ENCODE assay signal across 1 cellular context in the genomic region with DNA sequence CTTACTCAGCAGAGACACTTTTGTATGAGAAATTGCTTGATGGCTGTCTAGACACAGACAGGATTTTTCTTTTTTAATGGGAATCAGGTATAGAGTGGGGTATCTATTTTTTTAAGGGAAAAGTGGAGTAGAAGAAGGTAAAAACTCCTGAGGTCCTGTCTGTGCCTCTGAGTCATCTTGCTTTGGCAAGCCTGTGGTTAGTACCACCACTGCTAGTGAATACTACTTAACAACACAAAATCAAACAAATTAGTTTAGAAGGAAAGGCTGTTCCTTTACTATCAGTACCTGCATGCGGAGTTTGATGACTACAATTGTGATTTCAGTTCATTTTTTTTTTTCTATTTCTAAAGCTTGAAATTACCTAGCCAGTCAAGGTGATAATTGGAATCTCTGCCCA.
TF ChIP-seq lines count a peak whose summit lies in the region.

No MANE protein-coding gene starts in this region.

TF ChIP-seq in GM23338, 12 proteins besides CTCF, POLR2A, EP300 and RAD21:
- TF ChIP-seq ZNF331 (CRISPR knock-in tag; IDR thresholded peaks at IDR 0.05; ENCODE audit: low read depth) (no peak), CREB1 (CRISPR knock-in tag; IDR thresholded peaks at IDR 0.05; ENCODE audit: low read depth) (no peak), JUNB (IDR thresholded peaks at IDR 0.05; ENCODE audit: unreplicated experiment) (no peak)
- TF ChIP-seq, protein P1, sequence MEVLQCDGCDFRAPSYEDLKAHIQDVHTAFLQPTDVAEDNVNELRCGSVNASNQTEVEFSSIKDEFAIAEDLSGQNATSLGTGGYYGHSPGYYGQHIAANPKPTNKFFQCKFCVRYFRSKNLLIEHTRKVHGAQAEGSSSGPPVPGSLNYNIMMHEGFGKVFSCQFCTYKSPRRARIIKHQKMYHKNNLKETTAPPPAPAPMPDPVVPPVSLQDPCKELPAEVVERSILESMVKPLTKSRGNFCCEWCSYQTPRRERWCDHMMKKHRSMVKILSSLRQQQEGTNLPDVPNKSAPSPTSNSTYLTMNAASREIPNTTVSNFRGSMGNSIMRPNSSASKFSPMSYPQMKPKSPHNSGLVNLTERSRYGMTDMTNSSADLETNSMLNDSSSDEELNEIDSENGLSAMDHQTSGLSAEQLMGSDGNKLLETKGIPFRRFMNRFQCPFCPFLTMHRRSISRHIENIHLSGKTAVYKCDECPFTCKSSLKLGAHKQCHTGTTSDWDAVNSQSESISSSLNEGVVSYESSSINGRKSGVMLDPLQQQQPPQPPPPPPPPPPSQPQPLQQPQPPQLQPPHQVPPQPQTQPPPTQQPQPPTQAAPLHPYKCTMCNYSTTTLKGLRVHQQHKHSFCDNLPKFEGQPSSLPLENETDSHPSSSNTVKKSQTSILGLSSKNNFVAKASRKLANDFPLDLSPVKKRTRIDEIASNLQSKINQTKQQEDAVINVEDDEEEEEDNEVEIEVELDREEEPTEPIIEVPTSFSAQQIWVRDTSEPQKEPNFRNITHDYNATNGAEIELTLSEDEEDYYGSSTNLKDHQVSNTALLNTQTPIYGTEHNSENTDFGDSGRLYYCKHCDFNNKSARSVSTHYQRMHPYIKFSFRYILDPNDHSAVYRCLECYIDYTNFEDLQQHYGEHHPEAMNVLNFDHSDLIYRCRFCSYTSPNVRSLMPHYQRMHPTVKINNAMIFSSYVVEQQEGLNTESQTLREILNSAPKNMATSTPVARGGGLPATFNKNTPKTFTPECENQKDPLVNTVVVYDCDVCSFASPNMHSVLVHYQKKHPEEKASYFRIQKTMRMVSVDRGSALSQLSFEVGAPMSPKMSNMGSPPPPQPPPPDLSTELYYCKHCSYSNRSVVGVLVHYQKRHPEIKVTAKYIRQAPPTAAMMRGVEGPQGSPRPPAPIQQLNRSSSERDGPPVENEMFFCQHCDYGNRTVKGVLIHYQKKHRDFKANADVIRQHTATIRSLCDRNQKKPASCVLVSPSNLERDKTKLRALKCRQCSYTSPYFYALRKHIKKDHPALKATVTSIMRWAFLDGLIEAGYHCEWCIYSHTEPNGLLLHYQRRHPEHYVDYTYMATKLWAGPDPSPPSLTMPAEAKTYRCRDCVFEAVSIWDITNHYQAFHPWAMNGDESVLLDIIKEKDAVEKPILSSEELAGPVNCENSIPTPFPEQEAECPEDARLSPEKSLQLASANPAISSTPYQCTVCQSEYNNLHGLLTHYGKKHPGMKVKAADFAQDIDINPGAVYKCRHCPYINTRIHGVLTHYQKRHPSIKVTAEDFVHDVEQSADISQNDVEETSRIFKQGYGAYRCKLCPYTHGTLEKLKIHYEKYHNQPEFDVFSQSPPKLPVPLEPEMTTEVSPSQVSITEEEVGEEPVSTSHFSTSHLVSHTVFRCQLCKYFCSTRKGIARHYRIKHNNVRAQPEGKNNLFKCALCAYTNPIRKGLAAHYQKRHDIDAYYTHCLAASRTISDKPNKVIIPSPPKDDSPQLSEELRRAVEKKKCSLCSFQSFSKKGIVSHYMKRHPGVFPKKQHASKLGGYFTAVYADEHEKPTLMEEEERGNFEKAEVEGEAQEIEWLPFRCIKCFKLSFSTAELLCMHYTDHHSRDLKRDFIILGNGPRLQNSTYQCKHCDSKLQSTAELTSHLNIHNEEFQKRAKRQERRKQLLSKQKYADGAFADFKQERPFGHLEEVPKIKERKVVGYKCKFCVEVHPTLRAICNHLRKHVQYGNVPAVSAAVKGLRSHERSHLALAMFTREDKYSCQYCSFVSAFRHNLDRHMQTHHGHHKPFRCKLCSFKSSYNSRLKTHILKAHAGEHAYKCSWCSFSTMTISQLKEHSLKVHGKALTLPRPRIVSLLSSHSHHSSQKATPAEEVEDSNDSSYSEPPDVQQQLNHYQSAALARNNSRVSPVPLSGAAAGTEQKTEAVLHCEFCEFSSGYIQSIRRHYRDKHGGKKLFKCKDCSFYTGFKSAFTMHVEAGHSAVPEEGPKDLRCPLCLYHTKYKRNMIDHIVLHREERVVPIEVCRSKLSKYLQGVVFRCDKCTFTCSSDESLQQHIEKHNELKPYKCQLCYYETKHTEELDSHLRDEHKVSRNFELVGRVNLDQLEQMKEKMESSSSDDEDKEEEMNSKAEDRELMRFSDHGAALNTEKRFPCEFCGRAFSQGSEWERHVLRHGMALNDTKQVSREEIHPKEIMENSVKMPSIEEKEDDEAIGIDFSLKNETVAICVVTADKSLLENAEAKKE (CRISPR knock-in tag; IDR thresholded peaks at IDR 0.05), result no peak
- TF ChIP-seq, protein P2, sequence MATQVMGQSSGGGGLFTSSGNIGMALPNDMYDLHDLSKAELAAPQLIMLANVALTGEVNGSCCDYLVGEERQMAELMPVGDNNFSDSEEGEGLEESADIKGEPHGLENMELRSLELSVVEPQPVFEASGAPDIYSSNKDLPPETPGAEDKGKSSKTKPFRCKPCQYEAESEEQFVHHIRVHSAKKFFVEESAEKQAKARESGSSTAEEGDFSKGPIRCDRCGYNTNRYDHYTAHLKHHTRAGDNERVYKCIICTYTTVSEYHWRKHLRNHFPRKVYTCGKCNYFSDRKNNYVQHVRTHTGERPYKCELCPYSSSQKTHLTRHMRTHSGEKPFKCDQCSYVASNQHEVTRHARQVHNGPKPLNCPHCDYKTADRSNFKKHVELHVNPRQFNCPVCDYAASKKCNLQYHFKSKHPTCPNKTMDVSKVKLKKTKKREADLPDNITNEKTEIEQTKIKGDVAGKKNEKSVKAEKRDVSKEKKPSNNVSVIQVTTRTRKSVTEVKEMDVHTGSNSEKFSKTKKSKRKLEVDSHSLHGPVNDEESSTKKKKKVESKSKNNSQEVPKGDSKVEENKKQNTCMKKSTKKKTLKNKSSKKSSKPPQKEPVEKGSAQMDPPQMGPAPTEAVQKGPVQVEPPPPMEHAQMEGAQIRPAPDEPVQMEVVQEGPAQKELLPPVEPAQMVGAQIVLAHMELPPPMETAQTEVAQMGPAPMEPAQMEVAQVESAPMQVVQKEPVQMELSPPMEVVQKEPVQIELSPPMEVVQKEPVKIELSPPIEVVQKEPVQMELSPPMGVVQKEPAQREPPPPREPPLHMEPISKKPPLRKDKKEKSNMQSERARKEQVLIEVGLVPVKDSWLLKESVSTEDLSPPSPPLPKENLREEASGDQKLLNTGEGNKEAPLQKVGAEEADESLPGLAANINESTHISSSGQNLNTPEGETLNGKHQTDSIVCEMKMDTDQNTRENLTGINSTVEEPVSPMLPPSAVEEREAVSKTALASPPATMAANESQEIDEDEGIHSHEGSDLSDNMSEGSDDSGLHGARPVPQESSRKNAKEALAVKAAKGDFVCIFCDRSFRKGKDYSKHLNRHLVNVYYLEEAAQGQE (IDR thresholded peaks at IDR 0.05; ENCODE audit: unreplicated experiment), result no peak
